1 cellular context compared by ENCODE assay signal in the genomic region with DNA sequence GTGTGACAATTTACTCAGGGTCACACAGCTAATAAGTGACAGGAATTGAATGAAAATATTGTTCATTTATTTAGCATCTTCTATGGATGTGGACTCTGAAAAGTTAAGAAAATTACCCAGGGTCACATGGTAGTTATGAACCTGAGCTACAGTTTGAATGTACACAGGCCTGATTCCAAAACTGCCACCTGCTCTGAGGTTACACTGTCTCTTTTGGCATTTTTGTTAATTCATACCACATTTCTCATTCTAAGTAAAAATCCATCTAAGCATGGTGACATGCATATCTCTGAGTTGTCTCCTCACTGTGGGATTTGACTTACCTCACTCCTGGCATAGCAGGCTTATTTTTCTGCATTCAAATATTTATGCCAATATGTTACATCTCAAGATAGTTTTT.
TF ChIP-seq lines count a peak whose summit lies in the region.

No MANE protein-coding gene starts in this region.

TF ChIP-seq in GM12878, 131 proteins besides CTCF, POLR2A, EP300 and RAD21:
- TF ChIP-seq NFYA (IDR thresholded peaks at IDR 0.05; ENCODE audit: borderline replicate concordance, low read depth, low read length) (no peak), FOXM1 (IDR thresholded peaks at IDR 0.05; ENCODE audit: low read depth, low read length) (no peak), POLR2AphosphoS2 (IDR thresholded peaks at IDR 0.05; ENCODE audit: low read depth, low read length) (no peak)
- TF ChIP-seq, protein P1, sequence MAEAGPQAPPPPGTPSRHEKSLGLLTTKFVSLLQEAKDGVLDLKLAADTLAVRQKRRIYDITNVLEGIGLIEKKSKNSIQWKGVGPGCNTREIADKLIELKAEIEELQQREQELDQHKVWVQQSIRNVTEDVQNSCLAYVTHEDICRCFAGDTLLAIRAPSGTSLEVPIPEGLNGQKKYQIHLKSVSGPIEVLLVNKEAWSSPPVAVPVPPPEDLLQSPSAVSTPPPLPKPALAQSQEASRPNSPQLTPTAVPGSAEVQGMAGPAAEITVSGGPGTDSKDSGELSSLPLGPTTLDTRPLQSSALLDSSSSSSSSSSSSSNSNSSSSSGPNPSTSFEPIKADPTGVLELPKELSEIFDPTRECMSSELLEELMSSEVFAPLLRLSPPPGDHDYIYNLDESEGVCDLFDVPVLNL (IDR thresholded peaks at IDR 0.05; ENCODE audit: low read depth, low read length) = no peak
